ENCODE assay signal across 9 cellular contexts in genomic region chr11:10622957-10623787, GRCh38. TPM values are rescaled to one million over a fixed set of nuclear protein-coding genes. Genes with fewer than 3 reads are reported as not detected.
DNase-seq lines count a peak whose midpoint lies in the region; ATAC-seq, FAIRE-seq and TF ChIP-seq lines count a peak whose summit lies in the region.
"Had no signal": no experiment of that assay in that cellular context is flagged by ENCODE, and none has a peak within 500 bp of the region (broad histone marks: within the 10 kb centered on the region; RNA-seq: fewer than 3 reads in every experiment).

No MANE protein-coding gene starts in this region.

- no peak for TF ChIP-seq POLR2A in K562 (conservative IDR thresholded peaks at IDR 0.05)

- peak overlapping the region in 1 of 2 experiments; percentile 43; a peak in 1 of 4 replicates for H3K9ac ChIP-seq in K562 (ENCODE audit: insufficient read depth in 1 of 2, low read depth in 2 of 2, low read length in 2 of 2)

- no peaks in the 10 kb centered on the region for H3K9me1 ChIP-seq in K562 (ENCODE audit: control insufficient read depth, insufficient read depth, low read length)

- H3K4me3 Mint-ChIP-seq in CD4-positive, alpha-beta T cell = peak overlapping the region; percentile 54
- H3K4me3 Mint-ChIP-seq in naive thymus-derived CD4-positive, alpha-beta T cell = peak overlapping the region; percentile 39 to 82 (median 70)

- CTCF ChIA-PET in CD4-positive, alpha-beta T cell (lab: Charles Lee) = no interaction called here
- CTCF ChIA-PET in K562 (lab: Yijun Ruan, JAX; ENCODE audit: low intra/inter-chr PET ratio) = interaction anchor here (2.4 kb wide), 1 partner anchor 113 kb away, joined by 33 read pairs; no protein-coding TSS in a partner anchor
- CTCF ChIA-PET in naive thymus-derived CD4-positive, alpha-beta T cell (lab: Charles Lee) = interaction anchor here (0.6 to 1.0 kb wide), 2 partner anchors 115 to 409 kb away, joined by 3 to 7 read pairs; no protein-coding TSS in a partner anchor

- TF ChIP-seq RAD21 in K562 (CRISPR knock-in tag; conservative IDR thresholded peaks at IDR 0.05 in 1 of 2, IDR thresholded peaks at IDR 0.05 in 1 of 2) = 0 out of 4 replicates have a peak, but pooled peaks of 1 of the 2 experiments have one; percentile 4

- peak overlapping the region; percentile 15; the same call in 1 of the 2 replicates for H3K4me2 ChIP-seq in K562 (ENCODE audit: insufficient read depth, low read length)

- no peaks in the 10 kb centered on the region for H3K36me3 Mint-ChIP-seq in CD4-positive, alpha-beta T cell (ENCODE audit: low read depth)
- no peaks in the 10 kb centered on the region for H3K36me3 Mint-ChIP-seq in naive thymus-derived CD4-positive, alpha-beta T cell

- H3K27ac Mint-ChIP-seq in CD4-positive, alpha-beta T cell = peak overlapping the region; percentile 75
- H3K27ac Mint-ChIP-seq in naive thymus-derived CD4-positive, alpha-beta T cell = peak overlapping the region; percentile 85 to 96 (median 91)

- H3K4me3 ChIP-seq in K562 = no peak overlapping the region
- peak overlapping the region; percentile 24 for H3K4me3 ChIP-seq in naive thymus-derived CD4-positive, alpha-beta T cell (ENCODE audit: low read length)

- H3K9me3 Mint-ChIP-seq in CD4-positive, alpha-beta T cell = no peaks in the 10 kb centered on the region
- H3K9me3 Mint-ChIP-seq in naive thymus-derived CD4-positive, alpha-beta T cell = no peaks in the 10 kb centered on the region

- no peak overlapping the region for H3K27ac ChIP-seq in CD4-positive, alpha-beta T cell (ENCODE audit: low read depth, low read length)
- no peak overlapping the region; the same call in 2 of the 3 replicates for H3K27ac ChIP-seq in K562 (ENCODE audit: extremely low read depth, low read depth, low read length)
- peak overlapping the region; percentile 24 for H3K27ac ChIP-seq in naive thymus-derived CD4-positive, alpha-beta T cell (ENCODE audit: low read depth, low read length)

- no peak for TF ChIP-seq CTCF in CD4-positive, alpha-beta T cell (IDR thresholded peaks at IDR 0.05)
- no peak for TF ChIP-seq CTCF in K562 (IDR thresholded peaks at IDR 0.05 in 2 of 3, conservative IDR thresholded peaks at IDR 0.05 in 1 of 3; ENCODE audit: insufficient read depth in 2 of 3, low read depth in 1 of 3, low read length in 3 of 3)

- no peaks in the 10 kb centered on the region for H3K27me3 ChIP-seq in CD4-positive, alpha-beta T cell (ENCODE audit: control insufficient read depth, insufficient read depth, low read length)
- no peaks in the 10 kb centered on the region for H3K27me3 ChIP-seq in K562 (ENCODE audit: control insufficient read depth in 2 of 2, insufficient read depth in 2 of 2, low read length in 2 of 2)
- no peaks in the 10 kb centered on the region for H3K27me3 ChIP-seq in naive thymus-derived CD4-positive, alpha-beta T cell (ENCODE audit: control insufficient read depth in 2 of 2, insufficient read depth in 2 of 2, low read length in 2 of 2)

- H3K36me3 ChIP-seq in K562 (ENCODE audit: control insufficient read depth, insufficient read depth, low read length) = no peaks in the 10 kb centered on the region
- H3K36me3 ChIP-seq in naive thymus-derived CD4-positive, alpha-beta T cell (ENCODE audit: control insufficient read depth in 2 of 3, insufficient read depth in 3 of 3, low read length in 3 of 3) = no peaks in the 10 kb centered on the region

- H3K4me1 Mint-ChIP-seq in CD4-positive, alpha-beta T cell (ENCODE audit: low read depth) = peaks cover 29% of the 10 kb centered on the region
- peaks cover 16 to 28% (median 23%) of the 10 kb centered on the region in 7 donors for H3K4me1 Mint-ChIP-seq in naive thymus-derived CD4-positive, alpha-beta T cell

- no peaks in the 10 kb centered on the region for H3K27me3 Mint-ChIP-seq in CD4-positive, alpha-beta T cell
- H3K27me3 Mint-ChIP-seq in naive thymus-derived CD4-positive, alpha-beta T cell = peaks cover 0 to 2% (median 0%) of the 10 kb centered on the region in 5 donors

- no peak for FAIRE-seq in K562 (lab: Jason Lieb, UNC)

- TF ChIP-seq EP300 in K562 (IDR thresholded peaks at IDR 0.05; ENCODE audit: low read length) = no peak

- H3K79me2 ChIP-seq in K562 (ENCODE audit: control insufficient read depth, insufficient read depth, low read length) = no peaks in the 10 kb centered on the region

- no TSS peak for BruUV-seq in K562 (replicated peaks; lab: Mats Ljungman, UMichigan)

- peak in 2 of 10 experiments; percentile 8 to 18 for DNase-seq in CD4-positive, alpha-beta T cell
- DNase-seq in NOMO-1 (lab: John Stamatoyannopoulos, UW; ENCODE audit: unreplicated experiment in 2 of 2) (peak; percentile 28 to 35), K562 (ENCODE audit: extremely low read depth in 1 of 4, low spot score in 3 of 4) (peak in 1 of 4 experiments; percentile 21), AG08396 (ENCODE audit: low spot score) (no peak)
- DNase-seq in naive thymus-derived CD4-positive, alpha-beta T cell = peak in 7 of 9 donors; percentile 13 to 54 (median 36)

- ATAC-seq in CD4-positive, alpha-beta T cell (ENCODE audit: poor library complexity) = peak; percentile 73
- ATAC-seq in K562 (peak; percentile 21; the same call in 1 of the 3 replicates), GM21526 (IDR thresholded peaks at IDR 0.05; ENCODE audit: low FRiP score, unreplicated experiment) (no peak), HG03460 (IDR thresholded peaks at IDR 0.05; ENCODE audit: unreplicated experiment) (no peak), HG02798 (IDR thresholded peaks at IDR 0.05; ENCODE audit: poor library complexity, unreplicated experiment) (no peak)
- peak; percentile 88 for ATAC-seq in naive thymus-derived CD4-positive, alpha-beta T cell

- WGBS in K562 (ENCODE audit: insufficient coverage, low coverage, missing lambda C conversion rate) = 35% methylated on average over 12 of the region's 12 CpGs

- POLR2A ChIA-PET in CD4-positive, alpha-beta T cell (lab: Charles Lee) = no interaction called here
- POLR2A ChIA-PET in K562 (lab: Yijun Ruan, JAX) = interaction anchor here (0.5 to 1.0 kb wide), 5 partner anchors 11 to 219 kb away, joined by 3 to 5 read pairs (median 3); partner anchors contain the start of gene RNF141
- POLR2A ChIA-PET in naive thymus-derived CD4-positive, alpha-beta T cell (lab: Charles Lee) = interaction anchor here (1.0 kb wide), 1 partner anchor 209 kb away, joined by 3 read pairs; no protein-coding TSS in a partner anchor

- H4K20me1 ChIP-seq in K562 (replicated peaks; ENCODE audit: control insufficient read depth, insufficient read depth, low read length) = no peaks in the 10 kb centered on the region

- H2AFZ ChIP-seq in K562 (ENCODE audit: low read depth, low read length) = peak overlapping the region; percentile 85

- intact Hi-C loops in CD4-positive, alpha-beta T cell (cut with DNase I, micrococcal nuclease) = no loop called here
- intact Hi-C loops in K562 (cut with micrococcal nuclease) = loop anchor here (5.0 to 10.0 kb wide), 2 partner anchors 36 to 208 kb away; no protein-coding TSS in a partner anchor
- intact Hi-C loops in naive thymus-derived CD4-positive, alpha-beta T cell (cut with micrococcal nuclease) = loop anchor here in 1 of 2 donors (5.0 kb wide), 1 partner anchor 81 kb away; the partner anchor contains the start of gene RNF141

- H3K4me1 ChIP-seq in K562 (replicated peaks in 1 of 2; ENCODE audit: control insufficient read depth in 2 of 2, insufficient read depth in 2 of 2, low read length in 2 of 2) = peaks cover 9 to 13% of the 10 kb centered on the region in 2 experiments; a peak in 4 of 5 replicates
- H3K4me1 ChIP-seq in naive thymus-derived CD4-positive, alpha-beta T cell (ENCODE audit: control insufficient read depth in 2 of 2, insufficient read depth in 2 of 2, low read length in 2 of 2) = peaks cover 4 to 26% of the 10 kb centered on the region in 2 donors

- in situ Hi-C loops in K562 (cut with MboI) = loop anchor here (5.0 kb wide), 1 partner anchor 104 kb away; no protein-coding TSS in a partner anchor

- H3K9me3 ChIP-seq in CD4-positive, alpha-beta T cell (ENCODE audit: control insufficient read depth, low read length) = no peaks in the 10 kb centered on the region
- H3K9me3 ChIP-seq in K562 (replicated peaks; ENCODE audit: control insufficient read depth, insufficient read depth, low read depth, low read length) = no peaks in the 10 kb centered on the region
- no peaks in the 10 kb centered on the region for H3K9me3 ChIP-seq in naive thymus-derived CD4-positive, alpha-beta T cell (ENCODE audit: control insufficient read depth in 2 of 3, low read length in 3 of 3)

TF ChIP-seq in K562, 482 proteins besides CTCF, POLR2A, EP300 and RAD21 (continues in another document):
- TF ChIP-seq ERF (CRISPR knock-in tag; IDR thresholded peaks at IDR 0.05) = no peak
- no peak for TF ChIP-seq ZNF184 (CRISPR knock-in tag; IDR thresholded peaks at IDR 0.05)
- no peak for TF ChIP-seq ZNF143 (CRISPR knock-in tag; IDR thresholded peaks at IDR 0.05)

RNA-seq across cellular contexts. Expression of gene LYVE1, which starts 54.7 kb away (rescaled TPM):
- total RNA-seq in CD4-positive, alpha-beta T cell = not detected
- 0.44 and 1.2 TPM in 2 replicates for total RNA-seq in K562 (2011; cell fraction: chromatin; rRNA removed; ENCODE audit: low replicate concordance)
- 0.66 and 1.0 TPM in 2 replicates for total RNA-seq in K562 (2011; cell fraction: nucleolus; rRNA removed)
- 0.73 and 1.2 TPM in 2 replicates for total RNA-seq in K562 (2011; cell fraction: nucleoplasm; rRNA removed)
- total RNA-seq in K562 (2014; rRNA removed) = not detected in 2 replicates
- total RNA-seq in K562 (2014; rRNA removed; fragmentation: Illumina TruSeq; extraction: Trizol) = 0.07 and 0.32 TPM in 2 replicates
- total RNA-seq in K562 (2015; rRNA removed; fragmentation: Illumina TruSeq; extraction: Trizol) = 0.14 and 0.34 TPM in 2 replicates
- total RNA-seq in K562 (2021) = 0.13 and 0.27 TPM in 2 replicates
- polyA plus RNA-seq in K562 (2011; rRNA removed) = 0.42 and 1.1 TPM in 2 replicates
- 0.06 and 0.85 TPM in 2 replicates for polyA plus RNA-seq in K562 (2011; cell fraction: cytosol; rRNA removed)
- 0.14 and 0.15 TPM in 2 replicates for polyA plus RNA-seq in K562 (2011; cell fraction: nucleus; rRNA removed)
- 0.29 and 0.34 TPM in 2 replicates for polyA plus RNA-seq in K562 (2012)
- 0.10 and 0.12 TPM in 2 replicates for polyA plus RNA-seq in K562 (2014; fragmentation: Illumina TruSeq; extraction: Trizol)
- polyA plus RNA-seq in K562 (2014; fragmentation: Nextera tagmentation; extraction: Ambion mirVana) = under 1 TPM; 0.06 to 0.27 TPM
- 0.05 and 0.13 TPM in 2 replicates for polyA plus RNA-seq in K562 (2014; rRNA removed)
- polyA minus RNA-seq in K562 (2011; rRNA and poly(A)+ RNA removed) = 0.18 and 0.32 TPM in 2 replicates
- polyA minus RNA-seq in K562 (2011; cell fraction: cytosol; rRNA and poly(A)+ RNA removed) = 1.3 TPM in 1 of 2 replicates, not detected in the other
- 0.22 and 0.40 TPM in 2 replicates for polyA minus RNA-seq in K562 (2011; cell fraction: nucleus; rRNA and poly(A)+ RNA removed)
- total RNA-seq in naive thymus-derived CD4-positive, alpha-beta T cell = not detected
- polyA plus RNA-seq in naive thymus-derived CD4-positive, alpha-beta T cell = not detected
- total RNA-seq: myocyte had no signal

Comparison
In these comparisons a context has a peak if more than half of its experiments do, and no peak if none do; other contexts are left out.
1. ATAC-seq: peak in CD4-positive, alpha-beta T cell (single experiment), K562 (single experiment) and naive thymus-derived CD4-positive, alpha-beta T cell (single experiment); none in GM21526 (single experiment), HG03460 (single experiment) and HG02798 (single experiment).